ENCODE assay signal across 13 cellular contexts in genomic region chr12:48352157-48352775, GRCh38. TPM values are rescaled to one million over a fixed set of nuclear protein-coding genes. Genes with fewer than 3 reads are reported as not detected.
DNase-seq lines count a peak whose midpoint lies in the region; ATAC-seq and TF ChIP-seq lines count a peak whose summit lies in the region.
"Had no signal": no experiment of that assay in that cellular context is flagged by ENCODE, and none has a peak within 500 bp of the region (broad histone marks: within the 10 kb centered on the region; RNA-seq: fewer than 3 reads in every experiment).

No MANE protein-coding gene starts in this region.

- TF ChIP-seq CTCF in GM23338 (conservative IDR thresholded peaks at IDR 0.05; ENCODE audit: low read depth in 2 of 2): no peak
- no peak for TF ChIP-seq CTCF in PC-9 (conservative IDR thresholded peaks at IDR 0.05)
- no peak for TF ChIP-seq CTCF in endodermal cell (conservative IDR thresholded peaks at IDR 0.05)
- TF ChIP-seq CTCF in progenitor cell of endocrine pancreas (IDR thresholded peaks at IDR 0.05; ENCODE audit: unreplicated experiment): no peak

- H3K79me2 ChIP-seq in GM23338 (replicated peaks; ENCODE audit: insufficient read depth) (no peaks in the 10 kb centered on the region), PC-9 (ENCODE audit: low read depth) (no peaks in the 10 kb centered on the region)

- H3K36me3 Mint-ChIP-seq in GM23338 (ENCODE audit: low read depth) (no peaks in the 10 kb centered on the region), endodermal cell (ENCODE audit: low read depth) (peaks cover 2% of the 10 kb centered on the region), progenitor cell of endocrine pancreas (ENCODE audit: insufficient read depth) (peaks cover 4% of the 10 kb centered on the region)

- H3K36me3 ChIP-seq in GM23338 (ENCODE audit: insufficient read depth) (no peaks in the 10 kb centered on the region), PC-9 (ENCODE audit: low read depth) (no peaks in the 10 kb centered on the region), endodermal cell (ENCODE audit: control insufficient read depth, insufficient read depth, low read length) (peaks cover 9% of the 10 kb centered on the region), mesenchymal stem cell (ENCODE audit: control insufficient read depth in 1 of 2, insufficient read depth in 2 of 2, low read depth in 1 of 2, low read length in 2 of 2) (peaks cover 5% of the 10 kb centered on the region in 2 experiments)

- no peak overlapping the region for H2AK5ac ChIP-seq in mesenchymal stem cell (ENCODE audit: low read length, severe bottlenecking)

- no peak overlapping the region for H3K14ac ChIP-seq in mesenchymal stem cell (ENCODE audit: low read length in 2 of 2)

- H2BK5ac ChIP-seq in mesenchymal stem cell (ENCODE audit: low read depth, low read length, poor library complexity, severe bottlenecking): no peak overlapping the region

- H3K4me1 ChIP-seq in GM23338 (ENCODE audit: insufficient read depth): peaks cover 9% of the 10 kb centered on the region
- peaks cover 7% of the 10 kb centered on the region for H3K4me1 ChIP-seq in PC-9 (replicated peaks; ENCODE audit: insufficient read depth)
- no peaks in the 10 kb centered on the region for H3K4me1 ChIP-seq in endodermal cell (ENCODE audit: control insufficient read depth, insufficient read depth, low read length)
- H3K4me1 ChIP-seq in mesenchymal stem cell (ENCODE audit: control insufficient read depth, insufficient read depth, low read depth, low read length): peaks cover 5% of the 10 kb centered on the region

- H3K27ac ChIP-seq in GM23338 (ENCODE audit: low read depth) (no peak overlapping the region), PC-9 (no peak overlapping the region), endodermal cell (ENCODE audit: low read depth, low read length) (no peak overlapping the region), mesenchymal stem cell (ENCODE audit: low read length, poor library complexity, severe bottlenecking) (no peak overlapping the region)

- DNase-seq in GM23338 (ENCODE audit: low spot score) (no peak), PC-9 (no peak), endodermal cell (no peak), progenitor cell of endocrine pancreas (ENCODE audit: low spot score, unreplicated experiment) (no peak), mesenchymal stem cell (no peak)
- DNase-seq in stimulated activated naive CD8-positive, alpha-beta T cell treated with anti-CD3 and anti-CD28 coated beads, Interleukin-15, Interleukin-2, amounts not matched to agents 100 U/mL and 50 U/mL, for 24 hours: no peak
- DNase-seq: activated CD8-positive, alpha-beta memory T cell treated with anti-CD3 and anti-CD28 coated beads, Interleukin-2, amount 50 U/mL, for 48 hours; activated naive CD4-positive, alpha-beta T cell treated with anti-CD3 and anti-CD28 coated beads, Interleukin-2, amount 50 U/mL, for 16 hours; NCI-H1105 treated with DMSO at 0.1 percent for 48 hours; stimulated activated naive CD4-positive, alpha-beta T cell treated with Interleukin-2 at 50 U/mL for 16 hours had no signal

- BruUV-seq in PC-9 (replicated peaks; lab: Mats Ljungman, UMichigan): no TSS peak

- WGBS in endodermal cell (ENCODE audit: insufficient coverage in 1 of 2, insufficient read length in 1 of 2), 2 experiments: 96 to 100% methylated on average over 7 to 11 of the region's 11 CpGs
- 95% methylated on average over 10 of the region's 11 CpGs for WGBS in mesenchymal stem cell

- no peak overlapping the region; the same call in 1 of the 2 replicates for H3K4me3 ChIP-seq in GM23338
- peak overlapping the region; percentile 98; the same call in 1 of the 2 replicates for H3K4me3 ChIP-seq in PC-9
- no peak overlapping the region for H3K4me3 ChIP-seq in endodermal cell (ENCODE audit: low read length)
- no peak overlapping the region for H3K4me3 ChIP-seq in mesenchymal stem cell (ENCODE audit: insufficient read depth in 1 of 2, low read depth in 1 of 2, low read length in 2 of 2)

- H3K4me3 Mint-ChIP-seq in GM23338: no peak overlapping the region; the same call in 2 of the 3 replicates
- H3K4me3 Mint-ChIP-seq in endodermal cell: peak overlapping the region; percentile 93
- H3K4me3 Mint-ChIP-seq in progenitor cell of endocrine pancreas (ENCODE audit: low read depth): peak overlapping the region; percentile 91
- H3K4me3 Mint-ChIP-seq: memory B cell had no signal

- peaks cover 5% of the 10 kb centered on the region for H3K79me1 ChIP-seq in mesenchymal stem cell (replicated peaks; ENCODE audit: low read length, poor library complexity, severe bottlenecking)

- H4K91ac ChIP-seq in mesenchymal stem cell (ENCODE audit: low read length): no peak overlapping the region

- H3K27me3 Mint-ChIP-seq in GM23338 (ENCODE audit: insufficient read depth, low read depth, poor library complexity): peaks cover 8% of the 10 kb centered on the region
- H3K27me3 Mint-ChIP-seq in endodermal cell (ENCODE audit: insufficient read depth): peaks cover 8% of the 10 kb centered on the region
- H3K27me3 Mint-ChIP-seq in progenitor cell of endocrine pancreas: no peaks in the 10 kb centered on the region
- H3K27me3 Mint-ChIP-seq: memory B cell had no signal

- H4K8ac ChIP-seq in mesenchymal stem cell (ENCODE audit: low read length): no peak overlapping the region

- no peak overlapping the region for H3K4ac ChIP-seq in mesenchymal stem cell (ENCODE audit: low read depth in 1 of 2, low read length in 2 of 2)

- no peaks in the 10 kb centered on the region for H3K9me3 ChIP-seq in PC-9 (ENCODE audit: insufficient read depth, low read depth)
- H3K9me3 ChIP-seq in endodermal cell (ENCODE audit: control insufficient read depth, low read length): no peaks in the 10 kb centered on the region
- H3K9me3 ChIP-seq in mesenchymal stem cell (ENCODE audit: control insufficient read depth, low read length): no peaks in the 10 kb centered on the region
- H3K9me3 ChIP-seq: gastroesophageal sphincter had no signal

- no peak for ATAC-seq in GM23338
- no peak for ATAC-seq in GM21619 (IDR thresholded peaks at IDR 0.05; ENCODE audit: unreplicated experiment)
- ATAC-seq in stimulated activated naive CD8-positive, alpha-beta T cell treated with anti-CD3 and anti-CD28 coated beads, Interleukin-15, Interleukin-2, amounts not matched to agents 100 U/mL and 50 U/mL, for 24 hours: no peak
- ATAC-seq: gastroesophageal sphincter had no signal

- no peak overlapping the region for H3K9ac ChIP-seq in endodermal cell (ENCODE audit: extremely low read depth, low read length, poor library complexity, severe bottlenecking)
- no peak overlapping the region for H3K9ac ChIP-seq in mesenchymal stem cell (ENCODE audit: low read length)

- no peak overlapping the region for H2BK15ac ChIP-seq in mesenchymal stem cell (ENCODE audit: low read depth, poor library complexity, severe bottlenecking)

- POLR2A ChIA-PET in PC-9 (lab: Charles Lee; ENCODE audit: unreplicated experiment): no interaction called here

- H2BK12ac ChIP-seq in mesenchymal stem cell (ENCODE audit: low read length in 2 of 2): no peak overlapping the region

- CTCF ChIA-PET in PC-9 (lab: Charles Lee): no interaction called here

- H3K4me1 Mint-ChIP-seq in GM23338 (peaks cover 9% of the 10 kb centered on the region), endodermal cell (no peaks in the 10 kb centered on the region), progenitor cell of endocrine pancreas (ENCODE audit: low read depth) (peaks cover 14% of the 10 kb centered on the region)

- H2AFZ ChIP-seq in GM23338 (no peak overlapping the region), PC-9 (no peak overlapping the region), mesenchymal stem cell (ENCODE audit: low read depth, low read length) (no peak overlapping the region)

- no peak overlapping the region for H3K23ac ChIP-seq in mesenchymal stem cell (ENCODE audit: low read length in 2 of 2)

- peak overlapping the region; percentile 94; the same call in 1 of the 2 replicates for H3K4me2 ChIP-seq in GM23338
- H3K4me2 ChIP-seq in PC-9: peak overlapping the region; percentile 94
- no peak overlapping the region for H3K4me2 ChIP-seq in mesenchymal stem cell (ENCODE audit: low read length, poor library complexity, severe bottlenecking)

- H3K27me3 ChIP-seq in GM23338 (ENCODE audit: insufficient read depth) (peaks cover 29% of the 10 kb centered on the region), PC-9 (ENCODE audit: insufficient read depth, low read depth) (no peaks in the 10 kb centered on the region), endodermal cell (ENCODE audit: control insufficient read depth, insufficient read depth, low read length, poor library complexity, severe bottlenecking) (peaks cover 22% of the 10 kb centered on the region), mesenchymal stem cell (ENCODE audit: control insufficient read depth in 1 of 2, insufficient read depth in 1 of 2, low read length in 2 of 2) (peaks cover 0 to 6% of the 10 kb centered on the region in 2 experiments)
- H3K27me3 ChIP-seq: gastroesophageal sphincter had no signal

- H3K27ac Mint-ChIP-seq in GM23338 (no peak overlapping the region), endodermal cell (no peak overlapping the region), progenitor cell of endocrine pancreas (no peak overlapping the region)
- H3K27ac Mint-ChIP-seq: memory B cell had no signal

- intact Hi-C loops in PC-9 (cut with micrococcal nuclease; ENCODE audit: unreplicated experiment): no loop called here

- no peak overlapping the region for H2BK120ac ChIP-seq in mesenchymal stem cell (ENCODE audit: low read depth, low read length)

- peaks cover 17% of the 10 kb centered on the region; the same call in 1 of the 2 replicates for H3F3A ChIP-seq in GM23338 (replicated peaks; ENCODE audit: low read depth)
- peaks cover 19% of the 10 kb centered on the region; the same call in 1 of the 2 replicates for H3F3A ChIP-seq in PC-9 (ENCODE audit: insufficient read depth, low read depth)

- H3K9me3 Mint-ChIP-seq in GM23338 (no peaks in the 10 kb centered on the region), endodermal cell (no peaks in the 10 kb centered on the region), progenitor cell of endocrine pancreas (ENCODE audit: low read depth) (no peaks in the 10 kb centered on the region)
- H3K9me3 Mint-ChIP-seq: memory B cell had no signal

- H3K9me2 ChIP-seq in GM23338 (ENCODE audit: insufficient read depth) (no peaks in the 10 kb centered on the region), PC-9 (ENCODE audit: insufficient read depth) (no peaks in the 10 kb centered on the region)

- H4K20me1 ChIP-seq in GM23338 (replicated peaks; ENCODE audit: insufficient read depth) (no peaks in the 10 kb centered on the region), PC-9 (ENCODE audit: insufficient read depth) (no peaks in the 10 kb centered on the region)

- H3K18ac ChIP-seq in mesenchymal stem cell (ENCODE audit: low read depth in 1 of 2, low read length in 2 of 2): no peak overlapping the region

RNA-seq across cellular contexts. Expression of gene ZNF641, which starts 1.5 kb away (rescaled TPM):
- 5.3 and 7.2 TPM in 2 replicates for total RNA-seq in GM23338 (2014; rRNA removed; shearing (Covaris generic))
- 1.4 and 1.7 TPM in 2 replicates for polyA plus RNA-seq in GM23338 (2016; fragmentation: Nextera tagmentation; extraction: Ambion mirVana)
- total RNA-seq in PC-9 (2021) (1.4 and 2.5 TPM in 2 replicates), endodermal cell (10 to 100 TPM in 1 of 2 donors, 1 to 10 TPM in 1; 9.4 to 12.5 TPM), progenitor cell of endocrine pancreas (33.5 and 34.2 TPM in 2 replicates)
- 12.5 TPM for polyA plus RNA-seq in endodermal cell (2013, experiment 1 of 2)
- 11.2 TPM for polyA plus RNA-seq in endodermal cell (2013, experiment 2 of 2)
- 6.2 TPM for polyA plus RNA-seq in mesenchymal stem cell (2013, experiment 1 of 2)
- polyA plus RNA-seq in mesenchymal stem cell (2013, experiment 2 of 2): 5.9 TPM
